In genomic region chr1:153599847-153600246, GRCh38 we compare ENCODE assay signal across 34 cellular contexts. TPM values are rescaled to one million over a fixed set of nuclear protein-coding genes. Genes with fewer than 3 reads are reported as not detected.
DNase-seq lines count a peak whose midpoint lies in the region; ATAC-seq and TF ChIP-seq lines count a peak whose summit lies in the region.
"Had no signal": no experiment of that assay in that cellular context is flagged by ENCODE, and none has a peak within 500 bp of the region (broad histone marks: within the 10 kb centered on the region; RNA-seq: fewer than 3 reads in every experiment).

No MANE protein-coding gene starts in this region.

- DNase-seq in amniotic epithelial cell (ENCODE audit: low read depth) (peak; percentile 58), memory B cell (ENCODE audit: low spot score in 2 of 2) (no peak), type B pancreatic cell (ENCODE audit: extremely low spot score, unreplicated experiment) (no peak), AG08396 (ENCODE audit: low spot score) (no peak), mammary epithelial cell (no peak), NCI-H82 treated with DMSO at 0.1 percent for 48 hours (lab: John Stamatoyannopoulos, UW; ENCODE audit: unreplicated experiment) (no peak)
- DNase-seq: activated CD4-positive, alpha-beta T cell treated with anti-CD3 and anti-CD28 coated beads for 36 hours; anterior cingulate cortex; CD4-positive, CD25-positive, alpha-beta regulatory T cell; DMS79 treated with DMSO at 0.1 percent for 48 hours; GF-D8; head of caudate nucleus; Karpas-422; NCI-H1417; NCI-H2029 treated with DMSO at 0.1 percent for 48 hours; NCI-H524 treated with DMSO at 0.1 percent for 48 hours; nucleus accumbens; psoas muscle; SHP77; sigmoid colon; stimulated activated CD4-positive, alpha-beta T cell treated with anti-CD3 and anti-CD28 coated beads, Interleukin-4, amount 100 ng/mL, for 24 hours; substantia nigra; upper lobe of left lung had no signal

- no peak overlapping the region for H3K27ac ChIP-seq in mammary epithelial cell (ENCODE audit: insufficient read depth, low read depth, low read length)
- H3K27ac ChIP-seq: breast epithelium, psoas muscle, sigmoid colon, upper lobe of left lung had no signal

- no peak for ATAC-seq in memory B cell (ENCODE audit: low read depth)
- ATAC-seq: activated CD4-positive, alpha-beta T cell treated with anti-CD3 and anti-CD28 coated beads for 36 hours; activated naive CD4-positive, alpha-beta T cell treated with anti-CD3 and anti-CD28 coated beads, Interleukin-2, amount 50 U/mL, for 72 hours; left lobe of liver; Panc1; psoas muscle had no signal

- H3K4me1 Mint-ChIP-seq in IgD-negative memory B cell (peaks cover 19 to 27% (median 23%) of the 10 kb centered on the region in 3 donors), memory B cell (peaks cover 18% of the 10 kb centered on the region), type B pancreatic cell (ENCODE audit: unreplicated experiment) (no peaks in the 10 kb centered on the region)

- H3K9ac ChIP-seq in mammary epithelial cell (ENCODE audit: insufficient read depth, low read length): no peak overlapping the region

- TF ChIP-seq CTCF in type B pancreatic cell (conservative IDR thresholded peaks at IDR 0.05): no peak
- TF ChIP-seq CTCF in mammary epithelial cell (conservative IDR thresholded peaks at IDR 0.05 in 1 of 2, IDR thresholded peaks at IDR 0.05 in 1 of 2; ENCODE audit: extremely low read depth in 1 of 2, insufficient read depth in 1 of 2, low read depth in 1 of 2, low read length in 2 of 2): no peak

- no TSS peak for BruUV-seq in mammary epithelial cell (replicated peaks; lab: Mats Ljungman, UMichigan)

- H3K9me3 Mint-ChIP-seq in IgD-negative memory B cell: no peaks in the 10 kb centered on the region
- H3K9me3 Mint-ChIP-seq in memory B cell: no peaks in the 10 kb centered on the region
- H3K9me3 Mint-ChIP-seq in type B pancreatic cell: no peaks in the 10 kb centered on the region
- H3K9me3 Mint-ChIP-seq: activated naive CD4-positive, alpha-beta T cell treated with anti-CD3 and anti-CD28 coated beads, Interleukin-2, amount 50 U/mL, for 72 hours; activated T-helper 2 cell treated with anti-CD3 and anti-CD28 coated beads, Interferon-gamma antibody, Interleukin-2, Interleukin-4, amounts not matched to agents 10 μg/mL and 5 μg/mL and 100 μg/mL, durations not matched to agents 14 hours and 24 hours and 36 hours had no signal

- dilution Hi-C loops in mammary epithelial cell (cut with HindIII; ENCODE audit: low sequenced_read_pairs): no loop called here

- peaks cover 3% of the 10 kb centered on the region for H3K36me3 ChIP-seq in mammary epithelial cell (ENCODE audit: insufficient read depth, low read length)
- H3K36me3 ChIP-seq: breast epithelium, sigmoid colon, upper lobe of left lung had no signal

- CTCF ChIA-PET in mammary epithelial cell (lab: Charles Lee; ENCODE audit: low non-redundant PET): no interaction called here

- WGBS in mammary epithelial cell (ENCODE audit: low coverage, missing lambda C conversion rate): 86% methylated on average over 7 of the region's 7 CpGs

- no peaks in the 10 kb centered on the region for H3K27me3 ChIP-seq in mammary epithelial cell (ENCODE audit: insufficient read depth, low read length)
- H3K27me3 ChIP-seq: breast epithelium, sigmoid colon, upper lobe of left lung had no signal

- H3K27me3 Mint-ChIP-seq in IgD-negative memory B cell (no peaks in the 10 kb centered on the region), memory B cell (no peaks in the 10 kb centered on the region), type B pancreatic cell (no peaks in the 10 kb centered on the region)
- H3K27me3 Mint-ChIP-seq: activated CD4-positive, alpha-beta T cell treated with anti-CD3 and anti-CD28 coated beads for 36 hours had no signal

- in situ Hi-C loops in mammary epithelial cell (cut with MboI; ENCODE audit: low sequenced_read_pairs in 2 of 2): no loop called here

- H3K4me1 ChIP-seq in mammary epithelial cell (ENCODE audit: insufficient read depth, low read length): no peaks in the 10 kb centered on the region
- H3K4me1 ChIP-seq: breast epithelium, psoas muscle, sigmoid colon had no signal

- H3K4me3 Mint-ChIP-seq in IgD-negative memory B cell (peak overlapping the region in 1 of 4 donors; percentile 53), memory B cell (no peak overlapping the region), type B pancreatic cell (no peak overlapping the region)
- H3K4me3 Mint-ChIP-seq: activated CD4-positive, alpha-beta T cell treated with anti-CD3 and anti-CD28 coated beads for 36 hours; CD4-positive, CD25-positive, alpha-beta regulatory T cell had no signal

- H3K79me2 ChIP-seq in mammary epithelial cell (ENCODE audit: insufficient read depth, low read length): no peaks in the 10 kb centered on the region

- H3K4me2 ChIP-seq in mammary epithelial cell (ENCODE audit: insufficient read depth, low read depth, low read length): no peak overlapping the region

- H2AFZ ChIP-seq in mammary epithelial cell (ENCODE audit: low read depth, low read length): no peak overlapping the region

- H3K4me3 ChIP-seq in mammary epithelial cell (replicated peaks in 1 of 3; ENCODE audit: insufficient read depth in 1 of 3, low read depth in 2 of 3, low read length in 3 of 3): no peak overlapping the region
- H3K4me3 ChIP-seq: breast epithelium, psoas muscle, sigmoid colon, upper lobe of left lung had no signal

- intact Hi-C loops in mammary epithelial cell (cut with micrococcal nuclease): no loop called here

- H3K9me3 ChIP-seq in mammary epithelial cell (replicated peaks; ENCODE audit: insufficient read depth, low read length): no peaks in the 10 kb centered on the region
- H3K9me3 ChIP-seq: breast epithelium, psoas muscle, sigmoid colon, upper lobe of left lung had no signal

- H3K27ac Mint-ChIP-seq in IgD-negative memory B cell: peak overlapping the region in 2 of 3 donors; percentile 40 to 55
- H3K27ac Mint-ChIP-seq in memory B cell: peak overlapping the region; percentile 76
- peak overlapping the region; percentile 26 for H3K27ac Mint-ChIP-seq in type B pancreatic cell
- H3K27ac Mint-ChIP-seq: activated CD4-positive, alpha-beta T cell treated with anti-CD3 and anti-CD28 coated beads for 36 hours; activated naive CD4-positive, alpha-beta T cell treated with anti-CD3 and anti-CD28 coated beads, Interleukin-2, amount 50 U/mL, for 72 hours; activated T-helper 2 cell treated with anti-CD3 and anti-CD28 coated beads, Interferon-gamma antibody, Interleukin-2, Interleukin-4, amounts not matched to agents 10 μg/mL and 5 μg/mL and 100 μg/mL, durations not matched to agents 14 hours and 24 hours and 36 hours; CD4-positive, CD25-positive, alpha-beta regulatory T cell had no signal

- H3K36me3 Mint-ChIP-seq in IgD-negative memory B cell: no peaks in the 10 kb centered on the region
- H3K36me3 Mint-ChIP-seq in memory B cell: no peaks in the 10 kb centered on the region
- H3K36me3 Mint-ChIP-seq in type B pancreatic cell: no peaks in the 10 kb centered on the region
- H3K36me3 Mint-ChIP-seq: activated naive CD4-positive, alpha-beta T cell treated with anti-CD3 and anti-CD28 coated beads, Interleukin-2, amount 50 U/mL, for 72 hours; CD4-positive, CD25-positive, alpha-beta regulatory T cell had no signal

- H4K20me1 ChIP-seq in mammary epithelial cell (ENCODE audit: insufficient read depth, low read length): no peaks in the 10 kb centered on the region

RNA-seq across cellular contexts. Expression of gene S100A16, which starts 13.1 kb away (rescaled TPM):
- polyA plus RNA-seq in IgD-negative memory B cell (not detected), mammary epithelial cell (2,471 TPM)
- total RNA-seq in type B pancreatic cell (ENCODE audit: low replicate concordance) (173 and 517 TPM in 2 replicates), mammary epithelial cell (100 to 1,000 TPM; 661 to 817 TPM)
- polyA minus RNA-seq in mammary epithelial cell: 817 TPM
- total RNA-seq: activated CD4-positive, alpha-beta T cell treated with anti-CD3 and anti-CD28 coated beads for 36 hours; activated naive CD4-positive, alpha-beta T cell treated with anti-CD3 and anti-CD28 coated beads, Interleukin-2, amount 50 U/mL, for 72 hours; activated T-helper 2 cell treated with anti-CD3 and anti-CD28 coated beads, Interferon-gamma antibody, Interleukin-2, Interleukin-4, amounts not matched to agents 10 μg/mL and 5 μg/mL and 100 μg/mL, durations not matched to agents 14 hours and 24 hours and 36 hours; CD4-positive, CD25-positive, alpha-beta regulatory T cell; T-helper 2 cell treated with Interferon-gamma antibody and Interleukin-4, amounts not matched to agents 100 ng/mL and 5 ng/mL, for 36 hours had no signal
- polyA plus RNA-seq: CD4-positive, CD25-positive, alpha-beta regulatory T cell had no signal

RNA-seq across cellular contexts. Expression of gene S100A14, which starts 16.3 kb away (rescaled TPM):
- polyA plus RNA-seq in IgD-negative memory B cell (not detected), mammary epithelial cell (1,954 TPM)
- total RNA-seq in type B pancreatic cell (ENCODE audit: low replicate concordance) (139 and 266 TPM in 2 replicates), mammary epithelial cell (100 to 1,000 TPM; 396 to 770 TPM)
- 968 TPM for polyA minus RNA-seq in mammary epithelial cell
- total RNA-seq: activated naive CD4-positive, alpha-beta T cell treated with anti-CD3 and anti-CD28 coated beads, Interleukin-2, amount 50 U/mL, for 72 hours; activated T-helper 2 cell treated with anti-CD3 and anti-CD28 coated beads, Interferon-gamma antibody, Interleukin-2, Interleukin-4, amounts not matched to agents 10 μg/mL and 5 μg/mL and 100 μg/mL, durations not matched to agents 14 hours and 24 hours and 36 hours; CD4-positive, CD25-positive, alpha-beta regulatory T cell; chondrocyte; fibroblast of villous mesenchyme; H4; myocyte; T-helper 2 cell treated with Interferon-gamma antibody and Interleukin-4, amounts not matched to agents 100 ng/mL and 5 ng/mL, for 36 hours had no signal
- polyA plus RNA-seq: CD4-positive, CD25-positive, alpha-beta regulatory T cell had no signal

RNA-seq across cellular contexts. Expression of gene S100A13, which starts 27.5 kb away (rescaled TPM):
- polyA plus RNA-seq in IgD-negative memory B cell (3.0 TPM), mammary epithelial cell (448 TPM)
- total RNA-seq in type B pancreatic cell (ENCODE audit: low replicate concordance) (58.3 and 102 TPM in 2 replicates), mammary epithelial cell (100 to 1,000 TPM in 1 of 2 donors, 10 to 100 TPM in 1; 72.0 to 213 TPM)
- 78.6 TPM for polyA minus RNA-seq in mammary epithelial cell

RNA-seq across cellular contexts. Expression of gene S100A1, which starts 28.4 kb away (rescaled TPM):
- polyA plus RNA-seq in IgD-negative memory B cell (not detected), mammary epithelial cell (0.53 TPM)
- total RNA-seq in type B pancreatic cell (ENCODE audit: low replicate concordance) (0.97 TPM in 1 of 2 replicates, not detected in the other), mammary epithelial cell (not detected)
- not detected for polyA minus RNA-seq in mammary epithelial cell
- total RNA-seq: activated CD4-positive, alpha-beta T cell treated with anti-CD3 and anti-CD28 coated beads for 36 hours; activated naive CD4-positive, alpha-beta T cell treated with anti-CD3 and anti-CD28 coated beads, Interleukin-2, amount 50 U/mL, for 72 hours; activated T-helper 2 cell treated with anti-CD3 and anti-CD28 coated beads, Interferon-gamma antibody, Interleukin-2, Interleukin-4, amounts not matched to agents 10 μg/mL and 5 μg/mL and 100 μg/mL, durations not matched to agents 14 hours and 24 hours and 36 hours; CD4-positive, CD25-positive, alpha-beta regulatory T cell; fibroblast of villous mesenchyme; T-helper 2 cell treated with Interferon-gamma antibody and Interleukin-4, amounts not matched to agents 100 ng/mL and 5 ng/mL, for 36 hours had no signal
- polyA plus RNA-seq: CD4-positive, CD25-positive, alpha-beta regulatory T cell had no signal

RNA-seq across cellular contexts. Expression of gene CHTOP, which starts 34.0 kb away (rescaled TPM):
- 78.6 TPM for polyA plus RNA-seq in IgD-negative memory B cell
- total RNA-seq in type B pancreatic cell (ENCODE audit: low replicate concordance): 87.5 and 108 TPM in 2 replicates
- 10 to 100 TPM; 36.0 to 64.5 TPM for total RNA-seq in mammary epithelial cell
- 52.0 TPM for polyA plus RNA-seq in mammary epithelial cell
- 45.8 TPM for polyA minus RNA-seq in mammary epithelial cell

Comparison
In these comparisons a context has a peak if more than half of its experiments do, and no peak if none do; other contexts are left out.
1. H3K27ac Mint-ChIP-seq: peak in every context shown above with its lines; median percentile 76 in memory B cell; 48 in IgD-negative memory B cell; 26 in type B pancreatic cell.